Comparison of ENCODE assay signal across 21 cellular contexts in the genomic region with DNA sequence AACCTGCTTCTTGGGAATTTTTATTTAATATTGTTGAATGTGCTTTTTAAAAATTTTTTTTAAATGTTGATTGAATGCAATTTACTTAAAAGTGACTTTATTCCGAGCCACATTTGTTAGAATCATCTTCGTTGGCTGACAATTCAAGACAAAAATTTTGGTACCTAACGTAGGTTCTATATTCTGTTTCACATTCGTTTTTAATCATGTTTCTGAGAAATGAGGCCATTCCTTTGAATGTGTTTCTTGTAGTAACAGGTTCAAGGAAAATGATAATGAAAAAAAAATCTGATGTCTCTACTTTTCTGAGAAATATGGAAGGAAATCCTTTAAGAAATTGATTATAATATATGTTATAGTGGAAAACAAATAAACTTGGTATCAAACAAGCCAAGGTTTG.
"Had no signal": no experiment of that assay in that cellular context is flagged by ENCODE, and none has a peak within 500 bp of the region (broad histone marks: within the 10 kb centered on the region; RNA-seq: fewer than 3 reads in every experiment).

No MANE protein-coding gene starts in this region.

- H3K9me3 Mint-ChIP-seq: stimulated activated naive CD8-positive, alpha-beta T cell treated with anti-CD3 and anti-CD28 coated beads, Interleukin-15, amount 100 ng/mL, for 72 hours had no signal

- DNase-seq: activated CD4-positive, CD25-positive, alpha-beta regulatory T cell treated with anti-CD3 and anti-CD28 coated beads, Interleukin-2, amount 50 U/mL, for 72 hours; activated gamma-delta T cell; adrenal gland; central memory CD4-positive, alpha-beta T cell; dermis blood vessel endothelial cell; effector CD8-positive, alpha-beta T cell; erythroblast; foreskin fibroblast; heart right ventricle; islet precursor cell; left colon; occipital lobe; right lobe of liver; stimulated activated CD4-positive, alpha-beta T cell treated with anti-CD3 and anti-CD28 coated beads, Interleukin-1b, Interleukin-23, amount 100 ng/mL, for 48 hours; stimulated activated naive CD8-positive, alpha-beta T cell treated with anti-CD3 and anti-CD28 coated beads, Interleukin-15, amount 100 ng/mL, for 72 hours had no signal

- H3K4me3 ChIP-seq: adrenal gland, heart right ventricle, right lobe of liver, skin epidermis, tibial nerve had no signal

- H3K4me3 Mint-ChIP-seq: activated naive CD8-positive, alpha-beta T cell; memory B cell; neural crest cell had no signal

- H3K36me3 Mint-ChIP-seq: activated naive CD8-positive, alpha-beta T cell; memory B cell had no signal

- FAIRE-seq: astrocyte had no signal

- H3K4me1 ChIP-seq: right lobe of liver had no signal

- H3K9me3 ChIP-seq: adrenal gland, heart right ventricle, right lobe of liver, tibial nerve had no signal

- H3K27me3 ChIP-seq: adrenal gland, heart right ventricle, right lobe of liver, tibial nerve had no signal

- H3K27ac Mint-ChIP-seq: activated naive CD8-positive, alpha-beta T cell; memory B cell had no signal

- H3K27me3 Mint-ChIP-seq: activated naive CD8-positive, alpha-beta T cell had no signal

- H3K36me3 ChIP-seq: adrenal gland, heart right ventricle, right lobe of liver, tibial nerve had no signal

- ATAC-seq: heart right ventricle; left colon; right lobe of liver; stimulated activated naive CD8-positive, alpha-beta T cell treated with anti-CD3 and anti-CD28 coated beads, Interleukin-15, amount 100 ng/mL, for 72 hours had no signal

- H3K27ac ChIP-seq: adrenal gland, heart right ventricle, right lobe of liver, skin epidermis, tibial nerve had no signal
